Comparison of ENCODE assay signal across 9 cellular contexts in the genomic region with DNA sequence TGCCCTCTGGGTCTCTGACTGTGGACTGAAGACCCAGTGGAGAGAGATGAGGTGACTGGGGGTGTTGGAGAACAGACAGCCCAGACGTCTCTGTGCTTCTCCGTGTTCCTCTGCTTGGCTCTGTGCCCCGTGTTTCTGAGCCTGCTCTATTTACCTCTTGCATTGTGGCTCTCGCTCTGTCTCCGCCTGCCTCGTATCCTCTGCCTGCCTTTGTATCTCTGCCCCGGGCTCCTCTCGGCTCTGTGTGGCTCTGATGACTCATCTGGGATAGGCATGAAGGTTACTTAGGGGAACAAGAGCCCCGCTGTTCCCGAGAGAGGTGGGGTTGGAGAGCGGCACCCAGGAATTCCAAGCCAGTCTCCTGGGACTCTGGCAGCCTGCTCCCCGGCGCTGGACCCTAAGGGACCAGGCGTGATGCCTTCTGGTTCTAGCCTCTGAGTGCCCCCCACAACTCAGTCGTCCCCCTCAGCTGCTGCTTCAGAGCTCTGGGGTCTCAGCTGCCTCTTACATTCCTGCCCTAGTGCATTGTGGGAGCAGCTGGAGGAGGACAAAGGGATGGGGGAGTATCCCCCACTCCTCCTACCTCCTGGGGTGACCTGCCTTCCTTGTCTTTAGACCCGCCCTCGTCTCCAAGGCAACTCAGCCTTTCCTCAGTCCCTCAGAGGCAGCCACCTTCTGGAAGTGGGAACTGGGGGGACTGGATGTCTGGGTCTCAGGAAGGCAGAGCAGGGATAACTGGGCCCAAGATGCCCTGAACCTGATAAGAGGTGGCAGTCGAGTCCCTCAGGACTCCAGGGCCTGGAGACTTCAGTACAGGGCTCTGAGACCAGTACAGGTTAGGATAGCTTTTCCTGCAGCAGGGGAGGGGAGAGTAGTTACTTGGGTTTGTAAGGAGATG. TPM values are rescaled to one million over a fixed set of nuclear protein-coding genes. Genes with fewer than 3 reads are reported as not detected.
A peak's percentile ranks its signal among the peaks of the same experiment; 100 is the strongest.
DNase-seq lines count a peak whose midpoint lies in the region; ATAC-seq and TF ChIP-seq lines count a peak whose summit lies in the region.
"Had no signal": no experiment of that assay in that cellular context is flagged by ENCODE, and none has a peak within 500 bp of the region (broad histone marks: within the 10 kb centered on the region; RNA-seq: fewer than 3 reads in every experiment).

No MANE protein-coding gene starts in this region.

- no peak for ATAC-seq in GM18519 (IDR thresholded peaks at IDR 0.05; ENCODE audit: low FRiP score, unreplicated experiment)
- no peak for ATAC-seq in HG03045 (IDR thresholded peaks at IDR 0.05; ENCODE audit: unreplicated experiment)

- no peak for TF ChIP-seq CTCF in choroid plexus epithelial cell (conservative IDR thresholded peaks at IDR 0.05; ENCODE audit: low read depth, low read length)

- peak overlapping the region; percentile 81 for H3K9ac ChIP-seq in BLaER1

- DNase-seq in HS-5 (ENCODE audit: low read depth), result peak; percentile 53
- peak; percentile 95 for DNase-seq in SK-MEL-5 (ENCODE audit: low read depth, low spot score)
- DNase-seq in choroid plexus epithelial cell (ENCODE audit: low read depth), result peak; percentile 83
- peak; percentile 19 for DNase-seq in stimulated activated CD4-positive, alpha-beta T cell treated with anti-CD3 and anti-CD28 coated beads, Interleukin-4, amount 100 ng/mL, for 1 hour

- H3K4me2 ChIP-seq in BLaER1, result peak overlapping the region; percentile 96

- H3K27ac ChIP-seq in BLaER1 (peak overlapping the region; percentile 54), layer of hippocampus (ENCODE audit: low read depth, low read length) (peak overlapping the region; percentile 92)
- H3K27ac ChIP-seq: HL-60 had no signal

- in situ Hi-C loops in SK-MEL-5 (cut with HindIII; ENCODE audit: low pct_unique_long_range_greater_than_20kb, low sequenced_read_pairs), result no loop called here

- H4K20me1 ChIP-seq in BLaER1, result peaks cover 47% of the 10 kb centered on the region

- H3K27me3 ChIP-seq in BLaER1, result no peaks in the 10 kb centered on the region
- no peaks in the 10 kb centered on the region for H3K27me3 ChIP-seq in layer of hippocampus (ENCODE audit: control insufficient read depth, insufficient read depth, low read length)

- peaks cover 84% of the 10 kb centered on the region for H3K4me1 ChIP-seq in BLaER1

- H3K4me3 ChIP-seq in BLaER1 (peak overlapping the region; percentile 73), choroid plexus epithelial cell (ENCODE audit: low read depth, low read length) (peak overlapping the region; percentile 72)

- H3K9me3 ChIP-seq in BLaER1, result no peaks in the 10 kb centered on the region

- H3K36me3 ChIP-seq in BLaER1, result peaks cover 28% of the 10 kb centered on the region

RNA-seq across cellular contexts. Expression of a gene that starts 1.9 kb away (rescaled TPM):
- 33.2 and 34.1 TPM in 2 replicates for total RNA-seq in SK-MEL-5 (2014; rRNA removed; shearing (Covaris generic))
- polyA plus RNA-seq in SK-MEL-5 (2015; cell fraction: cytosol; rRNA removed), result 48.8 and 59.0 TPM in 2 replicates
- 52.6 and 53.4 TPM in 2 replicates for polyA plus RNA-seq in SK-MEL-5 (2015; cell fraction: nucleus; rRNA removed)

RNA-seq across cellular contexts. Expression of a gene that starts 21.8 kb away (rescaled TPM):
- 16.3 and 18.0 TPM in 2 replicates for total RNA-seq in SK-MEL-5 (2014; rRNA removed; shearing (Covaris generic))
- polyA plus RNA-seq in SK-MEL-5 (2015; cell fraction: cytosol; rRNA removed), result 17.2 and 25.6 TPM in 2 replicates
- 160 and 164 TPM in 2 replicates for polyA plus RNA-seq in SK-MEL-5 (2015; cell fraction: nucleus; rRNA removed)

RNA-seq across cellular contexts. Expression of a gene that starts 27.8 kb away (rescaled TPM):
- total RNA-seq in SK-MEL-5 (2014; rRNA removed; shearing (Covaris generic)), result 36.5 and 44.1 TPM in 2 replicates
- polyA plus RNA-seq in SK-MEL-5 (2015; cell fraction: cytosol; rRNA removed), result 49.7 and 56.5 TPM in 2 replicates
- polyA plus RNA-seq in SK-MEL-5 (2015; cell fraction: nucleus; rRNA removed), result 134 and 159 TPM in 2 replicates

RNA-seq across cellular contexts. Expression of a gene that starts 45.7 kb away (rescaled TPM):
- total RNA-seq in SK-MEL-5 (2014; rRNA removed; shearing (Covaris generic)), result not detected in 2 replicates
- polyA plus RNA-seq in SK-MEL-5 (2015; cell fraction: cytosol; rRNA removed), result not detected in 2 replicates
- polyA plus RNA-seq in SK-MEL-5 (2015; cell fraction: nucleus; rRNA removed), result not detected in 2 replicates

RNA-seq across cellular contexts. Expression of a gene that starts 54.5 kb away (rescaled TPM):
- total RNA-seq in SK-MEL-5 (2014; rRNA removed; shearing (Covaris generic)), result not detected in 2 replicates
- not detected in 2 replicates for polyA plus RNA-seq in SK-MEL-5 (2015; cell fraction: cytosol; rRNA removed)
- polyA plus RNA-seq in SK-MEL-5 (2015; cell fraction: nucleus; rRNA removed), result not detected in 2 replicates

Comparison
In these comparisons a context has a peak if more than half of its experiments do, and no peak if none do; other contexts are left out.
1. DNase-seq: peak in every context shown above with its lines; median percentile 95 in SK-MEL-5; 83 in choroid plexus epithelial cell; 53 in HS-5; 19 in stimulated activated CD4-positive, alpha-beta T cell treated with anti-CD3 and anti-CD28 coated beads, Interleukin-4, amount 100 ng/mL, for 1 hour.